In the genomic region with DNA sequence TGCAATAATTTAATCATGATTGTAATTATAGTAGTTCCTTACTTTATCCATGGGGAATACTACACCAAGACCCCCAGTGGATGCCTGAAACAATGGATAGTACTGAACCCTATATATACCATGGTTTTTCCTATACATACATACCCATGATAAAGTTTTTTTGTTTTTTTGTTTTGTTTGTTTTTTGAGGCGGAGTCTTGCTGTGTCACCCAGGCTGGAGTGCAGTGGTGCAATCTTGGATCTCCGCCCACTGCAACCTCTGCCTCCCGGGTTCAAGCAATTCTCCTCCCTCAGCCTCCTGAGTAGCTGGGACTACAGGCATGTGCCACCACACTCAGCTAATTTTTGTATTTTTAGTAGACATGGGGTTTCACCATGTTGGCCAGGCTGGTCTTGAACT, we compare ENCODE assay signal across 1 cellular context.
TF ChIP-seq lines count a peak whose summit lies in the region.
"Not testable (repeated sequence)": the region's sequence is repeated elsewhere in the genome, so short reads cannot be mapped to it uniquely, and the experiment has no call there.

No MANE protein-coding gene starts in this region.

TF ChIP-seq in K562, 482 proteins besides CTCF, POLR2A, EP300 and RAD21 (continued from another document):
- TF ChIP-seq ZBTB40 (IDR thresholded peaks at IDR 0.05) (peak; percentile 79), KDM1A (IDR thresholded peaks at IDR 0.05) (peak; percentile 39 to 46; a peak in 1 of 4 replicates), ARID1B (IDR thresholded peaks at IDR 0.05) (peak; percentile 39; the same call in 1 of the 2 replicates), C11orf30 (IDR thresholded peaks at IDR 0.05; ENCODE audit: low read depth) (peak; percentile 79), RBM25 (IDR thresholded peaks at IDR 0.05; ENCODE audit: low read depth, low read length, severe bottlenecking) (peak; percentile 3), CEBPB (tag; IDR thresholded peaks at IDR 0.05) (peak; percentile 73)
- TF ChIP-seq ZBTB40 (CRISPR knock-in tag; IDR thresholded peaks at IDR 0.05) = not testable (repeated sequence)
